In the genomic region with DNA sequence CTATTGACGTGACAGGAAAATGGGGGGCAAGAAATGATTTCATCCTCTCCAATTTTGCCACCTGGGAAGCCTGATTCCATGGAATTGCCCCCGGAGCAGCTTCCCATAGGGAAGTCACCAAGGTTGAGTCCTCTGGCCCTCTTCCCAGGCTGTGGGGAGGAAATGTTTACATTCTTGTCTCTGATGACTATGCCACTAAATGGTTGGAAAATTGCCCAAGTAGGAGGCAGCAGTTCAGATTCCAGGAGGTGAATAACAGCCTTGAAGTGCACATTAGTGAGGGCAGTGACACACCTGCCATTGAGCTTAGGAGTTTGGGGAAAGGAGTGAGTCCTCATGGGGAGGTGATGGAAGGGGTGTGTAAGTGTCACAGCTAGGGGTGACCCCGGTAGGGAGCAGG, we compare ENCODE assay signal across 13 cellular contexts.
A peak's percentile ranks its signal among the peaks of the same experiment; 100 is the strongest.
DNase-seq lines count a peak whose midpoint lies in the region; ATAC-seq and TF ChIP-seq lines count a peak whose summit lies in the region.
"Had no signal": no experiment of that assay in that cellular context is flagged by ENCODE, and none has a peak within 500 bp of the region (broad histone marks: within the 10 kb centered on the region; RNA-seq: fewer than 3 reads in every experiment).

No MANE protein-coding gene starts in this region.

- no peaks in the 10 kb centered on the region for H3K79me2 ChIP-seq in neural progenitor cell (ENCODE audit: low read depth)

- no peaks in the 10 kb centered on the region for H4K20me1 ChIP-seq in neural progenitor cell (ENCODE audit: low read depth)

- no peaks in the 10 kb centered on the region for H3K36me3 ChIP-seq in neural progenitor cell
- H3K36me3 ChIP-seq: Peyer's patch had no signal

- no peaks in the 10 kb centered on the region for H3K4me1 ChIP-seq in neural progenitor cell
- H3K4me1 ChIP-seq: Peyer's patch had no signal

- no peaks in the 10 kb centered on the region for H3K4me1 Mint-ChIP-seq in neural progenitor cell
- H3K4me1 Mint-ChIP-seq: activated naive CD4-positive, alpha-beta T cell treated with anti-CD3 and anti-CD28 coated beads, Interleukin-2, amount 10 ng/mL, durations not matched to agents 7 days and 5 days; immature natural killer cell had no signal

- H3K27me3 Mint-ChIP-seq in neural progenitor cell (ENCODE audit: insufficient read depth, low read depth): peaks cover 6% of the 10 kb centered on the region
- H3K27me3 Mint-ChIP-seq: activated naive CD4-positive, alpha-beta T cell treated with anti-CD3 and anti-CD28 coated beads, Interleukin-2, amount 10 ng/mL, durations not matched to agents 7 days and 5 days had no signal

- H3K4me3 ChIP-seq in astrocyte of the spinal cord (ENCODE audit: low read depth, low read length) (no peak overlapping the region), neural progenitor cell (no peak overlapping the region)
- H3K4me3 ChIP-seq: Peyer's patch had no signal

- ATAC-seq in GM18909 (IDR thresholded peaks at IDR 0.05; ENCODE audit: poor library complexity, unreplicated experiment): no peak
- no peak for ATAC-seq in GM19463 (IDR thresholded peaks at IDR 0.05; ENCODE audit: unreplicated experiment)
- ATAC-seq: activated CD4-positive, CD25-positive, alpha-beta regulatory T cell treated with anti-CD3 and anti-CD28 coated beads, Interleukin-2, amount 50 U/mL, for 24 hours had no signal

- no peak overlapping the region for H3K9ac ChIP-seq in neural progenitor cell

- no peaks in the 10 kb centered on the region for H3K9me3 Mint-ChIP-seq in neural progenitor cell

- DNase-seq in HCEC 1CT: peak; percentile 6
- peak; percentile 34 for DNase-seq in NCI-H2107 treated with DMSO at 0.1 percent for 48 hours (lab: John Stamatoyannopoulos, UW; ENCODE audit: unreplicated experiment)
- DNase-seq in astrocyte of the spinal cord (ENCODE audit: low read depth, low spot score): peak; percentile 70
- DNase-seq in renal cortical epithelial cell (ENCODE audit: low read depth): peak; percentile 92
- DNase-seq in activated naive CD4-positive, alpha-beta T cell treated with Interleukin-2 at 50 U/mL for 16 hours: no peak
- no peak for DNase-seq in neural progenitor cell (ENCODE audit: low spot score)
- DNase-seq: activated naive CD4-positive, alpha-beta T cell treated with anti-CD3 and anti-CD28 coated beads, Interleukin-2, amount 10 ng/mL, durations not matched to agents 7 days and 5 days; immature natural killer cell; posterior cingulate gyrus had no signal

- no peak for TF ChIP-seq CTCF in astrocyte of the spinal cord (IDR thresholded peaks at IDR 0.05; ENCODE audit: low read depth, low read length)
- TF ChIP-seq CTCF in neural progenitor cell (IDR thresholded peaks at IDR 0.05): no peak

- H3K27ac ChIP-seq in neural progenitor cell: no peak overlapping the region
- H3K27ac ChIP-seq: Peyer's patch had no signal

- no peaks in the 10 kb centered on the region for H3F3A ChIP-seq in neural progenitor cell (ENCODE audit: low read depth)

- H3K36me3 Mint-ChIP-seq in neural progenitor cell: no peaks in the 10 kb centered on the region
- H3K36me3 Mint-ChIP-seq: activated naive CD4-positive, alpha-beta T cell treated with anti-CD3 and anti-CD28 coated beads, Interleukin-2, amount 10 ng/mL, durations not matched to agents 7 days and 5 days; immature natural killer cell had no signal

- in situ Hi-C loops in astrocyte of the spinal cord (cut with HindIII; ENCODE audit: low sequenced_read_pairs): no loop called here

- no peak overlapping the region for H2AFZ ChIP-seq in neural progenitor cell (replicated peaks)

- H3K4me3 Mint-ChIP-seq in neural progenitor cell: no peak overlapping the region
- H3K4me3 Mint-ChIP-seq: activated naive CD4-positive, alpha-beta T cell treated with anti-CD3 and anti-CD28 coated beads, Interleukin-2, amount 10 ng/mL, durations not matched to agents 7 days and 5 days; immature natural killer cell had no signal

- H3K27me3 ChIP-seq in neural progenitor cell: no peaks in the 10 kb centered on the region
- H3K27me3 ChIP-seq: Peyer's patch had no signal

- no peak overlapping the region for H3K4me2 ChIP-seq in neural progenitor cell

- no peaks in the 10 kb centered on the region for H3K9me3 ChIP-seq in neural progenitor cell (ENCODE audit: low read depth)
- H3K9me3 ChIP-seq: Peyer's patch had no signal

- H3K27ac Mint-ChIP-seq in neural progenitor cell: no peak overlapping the region
- H3K27ac Mint-ChIP-seq: activated naive CD4-positive, alpha-beta T cell treated with anti-CD3 and anti-CD28 coated beads, Interleukin-2, amount 10 ng/mL, durations not matched to agents 7 days and 5 days; immature natural killer cell had no signal

Comparison
In these comparisons a context has a peak if more than half of its experiments do, and no peak if none do; other contexts are left out.
1. DNase-seq: peak in HCEC 1CT (single experiment), NCI-H2107 treated with DMSO at 0.1 percent for 48 hours (single experiment), astrocyte of the spinal cord (single experiment) and renal cortical epithelial cell (single experiment); none in activated naive CD4-positive, alpha-beta T cell treated with Interleukin-2 at 50 U/mL for 16 hours (single experiment) and neural progenitor cell (single experiment).